ENCODE assay signal across 23 cellular contexts in genomic region chr11:83319346-83319745, GRCh38.
"Had no signal": no experiment of that assay in that cellular context is flagged by ENCODE, and none has a peak within 500 bp of the region (broad histone marks: within the 10 kb centered on the region; RNA-seq: fewer than 3 reads in every experiment).

No MANE protein-coding gene starts in this region.

- H3K27me3 ChIP-seq: colonic mucosa, gastroesophageal sphincter, heart left ventricle, neural progenitor cell, right lobe of liver, suprapubic skin, transverse colon, upper lobe of right lung, vagina had no signal

- H3K4me2 ChIP-seq: neural progenitor cell had no signal

- H3K79me2 ChIP-seq: parathyroid adenoma had no signal

- DNase-seq: colonic mucosa; effector CD8-positive, alpha-beta T cell; endodermal cell; heart left ventricle; hippocampal formation; islet precursor cell; mesenchymal stem cell; mucosa of descending colon; naive B cell; right lobe of liver; stimulated activated CD4-positive, alpha-beta T cell treated with anti-CD3 and anti-CD28 coated beads, Interleukin-15, amount 100 ng/mL, for 24 hours; stimulated activated CD4-positive, alpha-beta T cell treated with anti-CD3 and anti-CD28 coated beads, Interleukin-2, amount 100 ng/mL, for 48 hours; stimulated activated naive CD4-positive, alpha-beta T cell; stimulated activated naive CD8-positive, alpha-beta T cell treated with anti-CD3 and anti-CD28 coated beads, Interleukin-15, amount 100 ng/mL, for 72 hours; transverse colon; upper lobe of right lung had no signal

- H2AFZ ChIP-seq: neural progenitor cell, parathyroid adenoma had no signal

- FAIRE-seq: small intestine had no signal

- H3K9me3 ChIP-seq: colonic mucosa, gastroesophageal sphincter, heart left ventricle, mucosa of descending colon, right lobe of liver, suprapubic skin, transverse colon, upper lobe of right lung, vagina had no signal

- H3K36me3 ChIP-seq: colonic mucosa, gastroesophageal sphincter, heart left ventricle, neural progenitor cell, right lobe of liver, suprapubic skin, transverse colon, upper lobe of right lung, vagina had no signal

- H3K4me3 ChIP-seq: colonic mucosa, gastroesophageal sphincter, heart left ventricle, lung, mucosa of descending colon, neural progenitor cell, right lobe of liver, suprapubic skin, transverse colon, upper lobe of right lung, vagina had no signal

- H3K4me1 ChIP-seq: colonic mucosa, gastroesophageal sphincter, heart left ventricle, neural progenitor cell, parathyroid adenoma, right lobe of liver, suprapubic skin, transverse colon, upper lobe of right lung, vagina had no signal

- H3K27ac ChIP-seq: colonic mucosa, gastroesophageal sphincter, heart left ventricle, neural progenitor cell, parathyroid adenoma, right lobe of liver, suprapubic skin, transverse colon, upper lobe of right lung, vagina had no signal

- H3K9ac ChIP-seq: neural progenitor cell, parathyroid adenoma had no signal
